9 cellular contexts compared by ENCODE assay signal in the genomic region with DNA sequence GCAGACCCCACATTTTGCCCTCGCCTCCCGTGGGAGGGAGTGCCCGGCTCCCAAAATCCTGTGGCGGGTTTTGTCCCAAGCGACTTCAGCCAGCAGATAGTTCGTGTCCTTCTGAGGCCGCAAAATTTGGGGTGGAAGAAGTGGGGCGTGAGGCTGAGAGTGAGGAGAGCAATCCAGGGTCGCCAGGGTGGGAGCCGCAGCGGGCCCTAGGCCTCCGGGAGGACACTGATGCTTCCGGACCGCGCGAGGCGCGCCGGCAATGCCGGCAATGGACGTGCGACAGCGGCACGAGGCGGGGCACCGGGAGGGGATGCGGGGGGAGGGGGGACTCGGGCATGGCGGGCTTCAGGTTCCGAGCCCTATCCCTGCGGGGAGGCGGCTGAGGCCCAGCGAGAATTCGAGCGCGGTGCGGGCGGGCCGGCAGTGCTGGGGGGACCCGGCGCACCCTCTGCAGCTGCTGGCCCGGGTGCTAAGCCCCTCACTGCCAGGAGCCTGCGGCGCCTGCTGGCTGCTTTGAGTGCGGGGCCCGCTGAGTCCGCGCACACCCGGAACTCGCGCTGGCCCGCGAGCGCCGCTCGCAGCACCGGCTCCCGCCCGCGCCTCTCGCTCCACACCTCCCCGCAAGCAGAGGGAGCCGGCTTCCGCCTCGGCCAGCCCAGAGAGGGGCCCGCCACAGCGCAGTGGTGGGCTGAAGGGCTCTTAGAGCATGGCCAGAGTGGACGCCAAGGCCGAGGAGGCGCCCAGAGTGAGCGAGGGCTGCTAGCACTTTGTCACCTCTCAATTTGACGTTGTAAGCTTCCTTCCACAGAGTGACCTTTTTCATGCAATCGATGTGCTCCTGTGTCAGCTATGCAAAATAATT.
DNase-seq lines count a peak whose midpoint lies in the region; ATAC-seq, FAIRE-seq and TF ChIP-seq lines count a peak whose summit lies in the region.
"Had no signal": no experiment of that assay in that cellular context is flagged by ENCODE, and none has a peak within 500 bp of the region (broad histone marks: within the 10 kb centered on the region; RNA-seq: fewer than 3 reads in every experiment).

No MANE protein-coding gene starts in this region.

- peaks cover 2% of the 10 kb centered on the region for H3K36me3 Mint-ChIP-seq in activated naive CD4-positive, alpha-beta T cell treated with anti-CD3 and anti-CD28 coated beads for 36 hours (ENCODE audit: low read depth)

- peak; percentile 76 for ATAC-seq in GM21367 (IDR thresholded peaks at IDR 0.05; ENCODE audit: unreplicated experiment)

- peaks cover 10% of the 10 kb centered on the region for H3K4me1 ChIP-seq in SJSA1 (replicated peaks)

- H3K36me3 ChIP-seq in SJSA1 = no peaks in the 10 kb centered on the region

- H3K27me3 Mint-ChIP-seq in activated naive CD4-positive, alpha-beta T cell treated with anti-CD3 and anti-CD28 coated beads for 36 hours (ENCODE audit: low read depth) = no peaks in the 10 kb centered on the region

- peaks cover 17% of the 10 kb centered on the region for H3K4me1 Mint-ChIP-seq in activated naive CD4-positive, alpha-beta T cell treated with anti-CD3 and anti-CD28 coated beads for 36 hours (ENCODE audit: low read depth)

- peak overlapping the region; percentile 80 for H3K27ac Mint-ChIP-seq in activated naive CD4-positive, alpha-beta T cell treated with anti-CD3 and anti-CD28 coated beads for 36 hours

- no peak for FAIRE-seq in D721Med (lab: Jason Lieb, UNC)
- FAIRE-seq: islet of Langerhans had no signal

- intact Hi-C loops in activated naive CD4-positive, alpha-beta T cell treated with anti-CD3 and anti-CD28 coated beads for 36 hours (cut with micrococcal nuclease) = loop anchor here (1.0 to 5.0 kb wide), 7 partner anchors 14 to 851 kb away; partner anchors contain the start of genes MAP3K4 and SOD2

- peak overlapping the region; percentile 42 for H3K4me3 ChIP-seq in SJSA1

- H3K9me3 Mint-ChIP-seq in activated naive CD4-positive, alpha-beta T cell treated with anti-CD3 and anti-CD28 coated beads for 36 hours = no peaks in the 10 kb centered on the region

- 0 out of 2 replicates have a peak, but pooled peaks cover 4% of the 10 kb centered on the region for H3K9me3 ChIP-seq in SJSA1 (replicated peaks)

- no peak for TF ChIP-seq CTCF in D721Med (IDR thresholded peaks at IDR 0.05; ENCODE audit: insufficient read depth, missing control alignments)

- H3K27ac ChIP-seq in SJSA1 = no peak overlapping the region

- peak overlapping the region; percentile 88 for H3K4me3 Mint-ChIP-seq in activated naive CD4-positive, alpha-beta T cell treated with anti-CD3 and anti-CD28 coated beads for 36 hours

- CTCF ChIA-PET in activated naive CD4-positive, alpha-beta T cell treated with anti-CD3 and anti-CD28 coated beads for 36 hours (lab: Charles Lee) = interaction anchor here (0.7 to 8.5 kb wide), 18 partner anchors 11 to 383 kb away, joined by 3 to 109 read pairs (median 4); no protein-coding TSS in a partner anchor

- peaks cover 6% of the 10 kb centered on the region; the same call in 1 of the 2 replicates for H3K27me3 ChIP-seq in SJSA1 (replicated peaks)

- DNase-seq in D721Med (ENCODE audit: insufficient read length, low spot score) (peak; percentile 25), HS-27A (ENCODE audit: low read depth) (peak; percentile 61), SJSA1 (ENCODE audit: low read depth in 1 of 2, low spot score in 2 of 2) (peak; percentile 69 to 75), globus pallidus (ENCODE audit: low spot score) (peak; percentile 73), nucleus accumbens (lab: John Stamatoyannopoulos, UW) (peak in 54 of 56 donors; percentile 41 to 94 (median 80)), superior temporal gyrus (ENCODE audit: extremely low spot score) (peak; percentile 92)
- peak; percentile 45 for DNase-seq in activated naive CD4-positive, alpha-beta T cell treated with anti-CD3 and anti-CD28 coated beads for 36 hours

Comparison
In these comparisons a context has a peak if more than half of its experiments do, and no peak if none do; other contexts are left out.
1. DNase-seq: peak in every context shown above with its lines; median percentile 92 in superior temporal gyrus; 80 in nucleus accumbens; 73 in globus pallidus; 72 in SJSA1; 61 in HS-27A; 45 in activated naive CD4-positive, alpha-beta T cell treated with anti-CD3 and anti-CD28 coated beads for 36 hours; 25 in D721Med.